ENCODE assay signal across 17 cellular contexts in genomic region chr16:27758544-27758943, GRCh38.
"Had no signal": no experiment of that assay in that cellular context is flagged by ENCODE, and none has a peak within 500 bp of the region (broad histone marks: within the 10 kb centered on the region; RNA-seq: fewer than 3 reads in every experiment).

No MANE protein-coding gene starts in this region.

- ATAC-seq: heart left ventricle; left colon; natural killer cell; stimulated activated naive CD8-positive, alpha-beta T cell treated with anti-CD3 and anti-CD28 coated beads, Interleukin-15, Interleukin-2, amounts not matched to agents 100 U/mL and 50 U/mL, for 24 hours; upper lobe of right lung had no signal

- H3K36me3 Mint-ChIP-seq: natural killer cell had no signal

- H3K9me3 Mint-ChIP-seq: natural killer cell, neural crest cell had no signal

- H3K4me3 Mint-ChIP-seq: mesothelial cell of epicardium, natural killer cell, neural crest cell had no signal

- H3K27ac ChIP-seq: heart left ventricle, sigmoid colon, testis, upper lobe of right lung, vagina had no signal

- H3K4me3 ChIP-seq: heart left ventricle, sigmoid colon, skin epidermis, testis, tibial nerve, upper lobe of right lung, vagina had no signal

- H3K4me1 Mint-ChIP-seq: mesothelial cell of epicardium had no signal

- H3K27me3 ChIP-seq: heart left ventricle, sigmoid colon, testis, tibial nerve, upper lobe of right lung, vagina had no signal

- DNase-seq: cortex of kidney; erythroblast; heart left ventricle; hippocampal formation; left colon; natural killer cell; sigmoid colon; stimulated activated CD4-positive, alpha-beta T cell treated with anti-CD3 and anti-CD28 coated beads, Interleukin-12 subunit alpha, Interleukin-12 subunit beta, amount 100 ng/mL, for 4 hours; stimulated activated CD4-positive, alpha-beta T cell treated with anti-CD3 and anti-CD28 coated beads, Interleukin-2, amount 100 ng/mL, for 48 hours; stimulated activated naive CD8-positive, alpha-beta T cell treated with anti-CD3 and anti-CD28 coated beads, Interleukin-15, Interleukin-2, amounts not matched to agents 100 U/mL and 50 U/mL, for 24 hours; testis; upper lobe of right lung had no signal

- H3K4me1 ChIP-seq: sigmoid colon, testis, upper lobe of right lung, vagina had no signal

- H3K27ac Mint-ChIP-seq: mesothelial cell of epicardium, natural killer cell had no signal
